12 cellular contexts compared by ENCODE assay signal in genomic region chr1:182677393-182678098, GRCh38. TPM values are rescaled to one million over a fixed set of nuclear protein-coding genes. Genes with fewer than 3 reads are reported as not detected.
DNase-seq lines count a peak whose midpoint lies in the region; ATAC-seq and TF ChIP-seq lines count a peak whose summit lies in the region.
"Had no signal": no experiment of that assay in that cellular context is flagged by ENCODE, and none has a peak within 500 bp of the region (broad histone marks: within the 10 kb centered on the region; RNA-seq: fewer than 3 reads in every experiment).

No MANE protein-coding gene starts in this region.

- no peak overlapping the region for H3K4me3 ChIP-seq in neural progenitor cell
- H3K4me3 ChIP-seq: A549, ovary had no signal

- no peaks in the 10 kb centered on the region for H3K9me3 Mint-ChIP-seq in neural progenitor cell
- H3K9me3 Mint-ChIP-seq: IgD-negative memory B cell had no signal

- no peaks in the 10 kb centered on the region for H3K9me3 ChIP-seq in neural progenitor cell (ENCODE audit: low read depth)
- H3K9me3 ChIP-seq: A549, ovary had no signal

- peak overlapping the region; percentile 22 for H2AFZ ChIP-seq in neural progenitor cell (replicated peaks)

- peaks cover 46% of the 10 kb centered on the region for H3K4me1 Mint-ChIP-seq in neural progenitor cell

- H3K27me3 Mint-ChIP-seq in neural progenitor cell (ENCODE audit: insufficient read depth, low read depth) = peaks cover 7% of the 10 kb centered on the region

- H3K4me1 ChIP-seq in neural progenitor cell = peaks cover 24% of the 10 kb centered on the region

- H3K79me2 ChIP-seq in neural progenitor cell (ENCODE audit: low read depth) = no peaks in the 10 kb centered on the region

- DNase-seq in NOMO-1 treated with DMSO at 0.1 percent for 48 hours (lab: John Stamatoyannopoulos, UW; ENCODE audit: unreplicated experiment) (peak; percentile 25), NOMO-1 treated with dmso at 0.1 percent for 144 hours (lab: John Stamatoyannopoulos, UW; ENCODE audit: unreplicated experiment) (no peak), neural progenitor cell (ENCODE audit: low spot score) (peak; percentile 23), erythroblast (lab: John Stamatoyannopoulos, UW) (no peak), NCI-H2107 treated with DMSO at 0.1 percent for 48 hours (lab: John Stamatoyannopoulos, UW; ENCODE audit: unreplicated experiment) (no peak), COLO829 (ENCODE audit: low spot score) (no peak)
- DNase-seq: ovary had no signal

- H3K27ac Mint-ChIP-seq in neural progenitor cell = peak overlapping the region; percentile 48

- TF ChIP-seq POLR2A in erythroblast (IDR thresholded peaks at IDR 0.05; ENCODE audit: low read length) = no peak

- peak overlapping the region; percentile 36 for H3K4me2 ChIP-seq in neural progenitor cell
- H3K4me2 ChIP-seq: A549 had no signal

- no peaks in the 10 kb centered on the region for H3K27me3 ChIP-seq in neural progenitor cell
- H3K27me3 ChIP-seq: ovary had no signal

- H3K36me3 ChIP-seq in neural progenitor cell = no peaks in the 10 kb centered on the region
- H3K36me3 ChIP-seq: ovary had no signal

- H3K27ac ChIP-seq in neural progenitor cell = no peak overlapping the region
- H3K27ac ChIP-seq: A549, epithelial cell of prostate, ovary had no signal

- no peak overlapping the region for H3K4me3 Mint-ChIP-seq in neural progenitor cell

- no peaks in the 10 kb centered on the region for H3F3A ChIP-seq in neural progenitor cell (ENCODE audit: low read depth)

- no peak overlapping the region for H3K9ac ChIP-seq in neural progenitor cell

- H3K36me3 Mint-ChIP-seq in neural progenitor cell = no peaks in the 10 kb centered on the region
- H3K36me3 Mint-ChIP-seq: IgD-negative memory B cell had no signal

- TF ChIP-seq CTCF in neural progenitor cell (IDR thresholded peaks at IDR 0.05) = no peak

- H4K20me1 ChIP-seq in neural progenitor cell (ENCODE audit: low read depth) = no peaks in the 10 kb centered on the region

- ATAC-seq in HG02588 (IDR thresholded peaks at IDR 0.05; ENCODE audit: unreplicated experiment) = peak; percentile 80
- peak; percentile 75 for ATAC-seq in HG03457 (IDR thresholded peaks at IDR 0.05; ENCODE audit: unreplicated experiment)
- ATAC-seq: A549 had no signal

RNA-seq across cellular contexts. Expression of gene RGS8, which starts 6.8 kb away (rescaled TPM):
- total RNA-seq in neural progenitor cell (ENCODE audit: low replicate concordance) = 0.87 and 0.99 TPM in 2 replicates

Comparison
In these comparisons a context has a peak if more than half of its experiments do, and no peak if none do; other contexts are left out.
1. DNase-seq: peak in NOMO-1 treated with DMSO at 0.1 percent for 48 hours (single experiment) and neural progenitor cell (single experiment); none in NOMO-1 treated with dmso at 0.1 percent for 144 hours (single experiment), erythroblast (0 of 2), NCI-H2107 treated with DMSO at 0.1 percent for 48 hours (single experiment) and COLO829 (single experiment).